11 cellular contexts compared by ENCODE assay signal in the genomic region with DNA sequence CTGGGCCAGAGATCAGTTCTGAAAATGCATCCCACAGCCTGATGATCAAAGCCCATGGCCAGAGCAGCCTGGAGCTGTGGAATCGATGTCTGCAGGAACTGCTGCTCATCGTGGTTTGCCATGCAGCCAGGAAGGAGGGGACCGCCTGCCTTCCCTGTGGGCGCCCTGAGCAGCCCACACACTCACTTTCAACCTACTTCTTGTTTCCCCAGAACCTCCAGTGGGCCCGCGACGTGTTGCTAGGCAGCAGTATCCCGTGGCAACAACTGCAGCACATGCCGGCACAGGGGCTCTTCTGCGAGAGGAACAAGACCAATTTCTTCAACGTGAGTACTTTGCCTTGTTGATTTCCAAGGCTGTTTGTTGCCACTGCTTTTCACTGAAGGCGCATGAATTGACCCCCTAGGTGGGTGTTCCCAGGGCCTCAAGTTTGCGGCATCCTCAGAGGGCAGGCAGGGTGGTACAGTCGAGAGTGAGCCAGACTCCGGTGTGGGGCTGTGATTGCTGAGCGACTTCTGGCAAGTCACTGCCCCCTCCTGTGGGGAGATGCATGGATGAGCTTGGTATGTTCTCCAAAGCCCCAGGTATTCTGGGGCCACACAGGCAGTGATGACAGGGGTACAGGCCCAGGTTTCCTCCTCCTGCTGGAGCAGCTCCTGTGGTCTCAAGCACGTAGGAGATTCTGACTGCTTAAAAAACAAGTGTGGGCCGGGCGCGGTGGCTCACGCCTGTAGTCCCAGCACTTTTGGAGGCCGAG. TPM values are rescaled to one million over a fixed set of nuclear protein-coding genes. Genes with fewer than 3 reads are reported as not detected.
DNase-seq lines count a peak whose midpoint lies in the region; ATAC-seq, FAIRE-seq and TF ChIP-seq lines count a peak whose summit lies in the region.
"Had no signal": no experiment of that assay in that cellular context is flagged by ENCODE, and none has a peak within 500 bp of the region (broad histone marks: within the 10 kb centered on the region; RNA-seq: fewer than 3 reads in every experiment).

No MANE protein-coding gene starts in this region.

- no peak overlapping the region for H2AFZ ChIP-seq in osteoblast (ENCODE audit: low read length)
- no peak overlapping the region for H2AFZ ChIP-seq in Karpas-422 (ENCODE audit: low read length)

- H3K4me1 ChIP-seq in osteoblast (ENCODE audit: insufficient read depth, low read length) (peaks cover 13% of the 10 kb centered on the region), tibial artery (peaks cover 0 to 48% (median 40%) of the 10 kb centered on the region in 4 donors), Karpas-422 (ENCODE audit: low read length) (no peaks in the 10 kb centered on the region)
- H3K4me1 ChIP-seq: A549 had no signal

- H3K36me3 ChIP-seq in osteoblast (ENCODE audit: insufficient read depth, low read length) = peaks cover 8% of the 10 kb centered on the region
- peaks cover 0 to 55% (median 5%) of the 10 kb centered on the region in 3 donors for H3K36me3 ChIP-seq in tibial artery
- no peaks in the 10 kb centered on the region for H3K36me3 ChIP-seq in Karpas-422 (ENCODE audit: insufficient read depth, low read length)

- TF ChIP-seq CTCF in astrocyte of the spinal cord (IDR thresholded peaks at IDR 0.05; ENCODE audit: low read depth, low read length) = no peak
- TF ChIP-seq CTCF in osteoblast (IDR thresholded peaks at IDR 0.05; ENCODE audit: extremely low read depth, low read depth, low read length) = no peak
- no peak for TF ChIP-seq CTCF in tibial artery (IDR thresholded peaks at IDR 0.05)

- TF ChIP-seq POLR2A in GM12892 (IDR thresholded peaks at IDR 0.05; ENCODE audit: low read depth, low read length) = no peak

- peak; percentile 23 for DNase-seq in activated CD4-positive, CD25-positive, alpha-beta regulatory T cell treated with anti-CD3 and anti-CD28 coated beads, Interleukin-2, amount 50 U/mL, for 16 hours (ENCODE audit: low read depth, low spot score)
- DNase-seq in activated CD4-positive, CD25-positive, alpha-beta regulatory T cell (lab: John Stamatoyannopoulos, UW) = no peak
- DNase-seq in astrocyte of the spinal cord (ENCODE audit: low read depth, low spot score) (peak; percentile 29), osteoblast (ENCODE audit: insufficient read length, low spot score, missing footprints) (peak; percentile 30), tibial artery (peak in 1 of 2 donors; percentile 80), Karpas-422 (no peak), GM12892 (ENCODE audit: insufficient read length) (no peak)
- DNase-seq: NCI-H187 had no signal

- no peaks in the 10 kb centered on the region for H3K9me2 ChIP-seq in Karpas-422 (replicated peaks; ENCODE audit: insufficient read depth, low read length)

- H3K27me3 ChIP-seq in osteoblast (ENCODE audit: insufficient read depth, low read length) (no peaks in the 10 kb centered on the region), tibial artery (no peaks in the 10 kb centered on the region), Karpas-422 (ENCODE audit: low read length) (no peaks in the 10 kb centered on the region)

- in situ Hi-C loops in astrocyte of the spinal cord (cut with HindIII; ENCODE audit: low sequenced_read_pairs) = no loop called here

- H3K79me2 ChIP-seq in osteoblast (ENCODE audit: insufficient read depth, low read length) (no peaks in the 10 kb centered on the region), Karpas-422 (ENCODE audit: low read length) (no peaks in the 10 kb centered on the region)

- no peak for ATAC-seq in GM21576 (IDR thresholded peaks at IDR 0.05; ENCODE audit: unreplicated experiment)

- H3K27ac ChIP-seq in osteoblast (ENCODE audit: low read depth, low read length) = no peak overlapping the region
- peak overlapping the region; percentile 63 to 70 for H3K27ac ChIP-seq in tibial artery
- no peak overlapping the region for H3K27ac ChIP-seq in Karpas-422 (ENCODE audit: low read length)
- H3K27ac ChIP-seq: A549 had no signal

- H3K4me3 ChIP-seq in astrocyte of the spinal cord (ENCODE audit: low read depth, low read length) (no peak overlapping the region), osteoblast (ENCODE audit: insufficient read depth, low read length) (no peak overlapping the region), tibial artery (no peak overlapping the region), Karpas-422 (ENCODE audit: low read length) (no peak overlapping the region)
- H3K4me3 ChIP-seq: A549 had no signal

- FAIRE-seq in GM12892 (lab: Jason Lieb, UNC) = no peak
- FAIRE-seq: A549, endometrium had no signal

- H3K9me3 ChIP-seq in osteoblast (ENCODE audit: low read depth, low read length) (no peaks in the 10 kb centered on the region), tibial artery (no peaks in the 10 kb centered on the region), Karpas-422 (ENCODE audit: low read length) (no peaks in the 10 kb centered on the region)
- H3K9me3 ChIP-seq: A549 had no signal

- intact Hi-C loops in tibial artery (cut with DNase I; ENCODE audit: low total_unique reads) = no loop called here

- H4K20me1 ChIP-seq in osteoblast (ENCODE audit: insufficient read depth, low read length) (peaks cover 17% of the 10 kb centered on the region), Karpas-422 (ENCODE audit: insufficient read depth, low read depth, low read length) (no peaks in the 10 kb centered on the region)

- H3K4me2 ChIP-seq in osteoblast (ENCODE audit: insufficient read depth, low read length) (no peak overlapping the region), Karpas-422 (ENCODE audit: low read depth, low read length, poor library complexity, severe bottlenecking) (no peak overlapping the region)
- H3K4me2 ChIP-seq: A549 had no signal

- H3K9ac ChIP-seq in Karpas-422 (ENCODE audit: low read length) = no peak overlapping the region

RNA-seq across cellular contexts. Expression of a gene that starts 47.0 kb away (rescaled TPM):
- total RNA-seq in osteoblast = 0.72 and 2.4 TPM in 2 replicates
- 0.14 and 0.26 TPM in 2 replicates for total RNA-seq in Karpas-422 (2014; rRNA removed; shearing (Covaris generic); ENCODE audit: low replicate concordance)
- not detected for polyA plus RNA-seq in GM12892 (2012; ENCODE audit: missing spikeins)

Comparison
In these comparisons a context has a peak if more than half of its experiments do, and no peak if none do; other contexts are left out.
1. DNase-seq: peak in activated CD4-positive, CD25-positive, alpha-beta regulatory T cell treated with anti-CD3 and anti-CD28 coated beads, Interleukin-2, amount 50 U/mL, for 16 hours (single experiment), astrocyte of the spinal cord (single experiment) and osteoblast (single experiment); none in activated CD4-positive, CD25-positive, alpha-beta regulatory T cell (0 of 4), Karpas-422 (single experiment) and GM12892 (single experiment).
2. H3K27ac ChIP-seq: peak in tibial artery (2 of 2); none in osteoblast (single experiment) and Karpas-422 (single experiment).